Comparison of ENCODE assay signal across 28 cellular contexts in the genomic region with DNA sequence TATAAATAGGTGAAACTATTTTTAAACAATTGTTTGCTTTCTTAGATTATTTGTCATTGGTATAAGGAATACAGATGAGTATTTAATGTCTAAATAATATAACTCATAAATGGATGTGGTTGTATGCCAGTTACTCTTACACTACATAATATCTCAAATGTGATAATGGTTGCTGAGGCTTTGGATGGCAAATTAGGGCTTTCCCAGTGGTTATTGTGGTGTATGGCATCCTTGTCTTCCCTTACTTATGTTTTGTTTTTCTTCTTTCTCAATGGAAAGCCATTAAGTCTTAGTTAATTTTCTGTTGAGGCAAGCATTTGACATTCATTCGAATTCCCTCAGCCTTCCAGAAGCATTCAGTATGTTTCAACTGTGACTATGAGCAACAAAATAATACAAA. TPM values are rescaled to one million over a fixed set of nuclear protein-coding genes. Genes with fewer than 3 reads are reported as not detected.
"Had no signal": no experiment of that assay in that cellular context is flagged by ENCODE, and none has a peak within 500 bp of the region (broad histone marks: within the 10 kb centered on the region; RNA-seq: fewer than 3 reads in every experiment).

No MANE protein-coding gene starts in this region.

- H3K27ac ChIP-seq: breast epithelium, esophagus muscularis mucosa, prostate gland, stomach, thyroid gland, upper lobe of right lung had no signal

- H3K9me3 ChIP-seq: breast epithelium, esophagus muscularis mucosa, prostate gland, stomach, thyroid gland, upper lobe of right lung had no signal

- H3K4me1 Mint-ChIP-seq: nephron had no signal

- H3K4me3 ChIP-seq: breast epithelium, esophagus muscularis mucosa, prostate gland, stomach, thyroid gland, upper lobe of right lung had no signal

- H3K27me3 Mint-ChIP-seq: activated CD4-positive, alpha-beta T cell treated with anti-CD3 and anti-CD28 coated beads for 36 hours; activated CD8-positive, alpha-beta memory T cell treated with anti-CD3 and anti-CD28 coated beads, Interleukin-2, amount 10 ng/mL, durations not matched to agents 7 days and 5 days; activated naive CD4-positive, alpha-beta T cell treated with anti-CD3 and anti-CD28 coated beads, Interleukin-2, amount 50 U/mL, for 24 hours; activated naive CD8-positive, alpha-beta T cell treated with anti-CD3 and anti-CD28 coated beads, Interleukin-2, amount 50 U/mL, for 24 hours; dendritic cell treated with granulocyte-macrophage colony-stimulating factor and Interleukin-4, amounts not matched to agents 40 ng/mL and 50 ng/mL, for 4 days; stimulated activated naive B cell treated with anti-CD40 and anti-IgM and Interleukin-4, amounts not matched to agents 10 μg/mL and 1 μg/mL and 100 μg/mL, for 72 hours had no signal

- H3K4me1 ChIP-seq: breast epithelium, esophagus muscularis mucosa, prostate gland, stomach, thyroid gland, upper lobe of right lung had no signal

- H3K9me3 Mint-ChIP-seq: activated naive CD4-positive, alpha-beta T cell treated with anti-CD3 and anti-CD28 coated beads, Interleukin-2, amount 50 U/mL, for 24 hours; activated naive CD8-positive, alpha-beta T cell treated with anti-CD3 and anti-CD28 coated beads, Interleukin-2, amount 50 U/mL, for 24 hours; activated T-helper 2 cell treated with anti-CD3 and anti-CD28 coated beads, Interferon-gamma antibody, Interleukin-2, Interleukin-4, amounts not matched to agents 10 μg/mL and 5 μg/mL and 100 μg/mL, durations not matched to agents 14 hours and 24 hours and 36 hours; dendritic cell treated with granulocyte-macrophage colony-stimulating factor and Interleukin-4, amounts not matched to agents 40 ng/mL and 50 ng/mL, for 4 days; nephron; stimulated activated naive B cell treated with anti-CD40 and anti-IgM and Interleukin-4, amounts not matched to agents 10 μg/mL and 1 μg/mL and 100 μg/mL, for 72 hours; T-helper 2 cell treated with Interferon-gamma antibody and Interleukin-4, amounts not matched to agents 5 μg/mL and 100 μg/mL, for 36 hours had no signal

- H3K4me3 Mint-ChIP-seq: activated CD4-positive, alpha-beta T cell treated with anti-CD3 and anti-CD28 coated beads for 36 hours; activated CD8-positive, alpha-beta memory T cell treated with anti-CD3 and anti-CD28 coated beads, Interleukin-2, amount 10 ng/mL, durations not matched to agents 7 days and 5 days; activated CD8-positive, alpha-beta T cell treated with anti-CD3 and anti-CD28 coated beads, Interleukin-2, amount 10 ng/mL, durations not matched to agents 7 days and 5 days; activated naive CD4-positive, alpha-beta T cell treated with anti-CD3 and anti-CD28 coated beads, Interleukin-2, amount 50 U/mL, for 24 hours; activated naive CD8-positive, alpha-beta T cell treated with anti-CD3 and anti-CD28 coated beads, Interleukin-2, amount 50 U/mL, for 24 hours; dendritic cell treated with granulocyte-macrophage colony-stimulating factor and Interleukin-4, amounts not matched to agents 40 ng/mL and 50 ng/mL, for 4 days; nephron; stimulated activated naive B cell treated with anti-CD40 and anti-IgM and Interleukin-4, amounts not matched to agents 10 μg/mL and 1 μg/mL and 100 μg/mL, for 72 hours; T-helper 2 cell treated with Interferon-gamma antibody and Interleukin-4, amounts not matched to agents 5 μg/mL and 100 μg/mL, for 36 hours had no signal

- H3K36me3 ChIP-seq: breast epithelium, prostate gland, thyroid gland, upper lobe of right lung had no signal

- H3K27ac Mint-ChIP-seq: activated CD4-positive, alpha-beta T cell treated with anti-CD3 and anti-CD28 coated beads for 36 hours; activated CD8-positive, alpha-beta memory T cell treated with anti-CD3 and anti-CD28 coated beads, Interleukin-2, amount 10 ng/mL, durations not matched to agents 7 days and 5 days; activated CD8-positive, alpha-beta T cell treated with anti-CD3 and anti-CD28 coated beads, Interleukin-2, amount 10 ng/mL, durations not matched to agents 7 days and 5 days; activated naive CD8-positive, alpha-beta T cell treated with anti-CD3 and anti-CD28 coated beads, Interleukin-2, amount 50 U/mL, for 24 hours; activated T-helper 2 cell treated with anti-CD3 and anti-CD28 coated beads, Interferon-gamma antibody, Interleukin-2, Interleukin-4, amounts not matched to agents 10 μg/mL and 5 μg/mL and 100 μg/mL, durations not matched to agents 14 hours and 24 hours and 36 hours; dendritic cell treated with granulocyte-macrophage colony-stimulating factor and Interleukin-4, amounts not matched to agents 40 ng/mL and 50 ng/mL, for 4 days; nephron; stimulated activated naive B cell treated with anti-CD40 and anti-IgM and Interleukin-4, amounts not matched to agents 10 μg/mL and 1 μg/mL and 100 μg/mL, for 72 hours; T-helper 2 cell treated with Interferon-gamma antibody and Interleukin-4, amounts not matched to agents 5 μg/mL and 100 μg/mL, for 36 hours had no signal

- H3K27me3 ChIP-seq: breast epithelium, esophagus muscularis mucosa, stomach, thyroid gland, upper lobe of right lung had no signal

- DNase-seq: activated CD4-positive, alpha-beta T cell treated with anti-CD3 and anti-CD28 coated beads for 36 hours; activated CD4-positive, CD25-positive, alpha-beta regulatory T cell; activated CD8-positive, alpha-beta memory T cell treated with anti-CD3 and anti-CD28 coated beads, Interleukin-2, amount 10 ng/mL, durations not matched to agents 7 days and 5 days; activated CD8-positive, alpha-beta T cell treated with anti-CD3 and anti-CD28 coated beads, Interleukin-2, amount 10 ng/mL, durations not matched to agents 7 days and 5 days; activated naive CD8-positive, alpha-beta T cell treated with anti-CD3 and anti-CD28 coated beads, Interleukin-2, amount 50 U/mL, for 24 hours; activated T-cell treated with anti-CD3 and anti-CD28 coated beads, Interleukin-2, amount 50 U/mL, for 48 hours; amygdala; central memory CD4-positive, alpha-beta T cell; foreskin melanocyte; left colon; mammary epithelial cell; retina; small intestine; stimulated activated CD4-positive, alpha-beta T cell treated with anti-CD3 and anti-CD28 coated beads, Interleukin-1b, Interleukin-23, amount 100 ng/mL, for 48 hours; stimulated activated naive B cell treated with anti-CD40 and anti-IgM and Interleukin-4, amounts not matched to agents 10 μg/mL and 1 μg/mL and 100 μg/mL, for 72 hours; stomach; thyroid gland; upper lobe of right lung had no signal

RNA-seq across cellular contexts. Expression of gene OMG, which starts 10.5 kb away (rescaled TPM):
- total RNA-seq: glomerular endothelial cell, osteocyte, prostate gland had no signal

RNA-seq across cellular contexts. Expression of gene EVI2B, which starts 27.3 kb away (rescaled TPM):
- total RNA-seq: osteocyte had no signal

RNA-seq across cellular contexts. Expression of gene EVI2A, which starts 34.8 kb away (rescaled TPM):
- total RNA-seq: osteocyte had no signal
